ENCODE assay signal across 13 cellular contexts in the genomic region with DNA sequence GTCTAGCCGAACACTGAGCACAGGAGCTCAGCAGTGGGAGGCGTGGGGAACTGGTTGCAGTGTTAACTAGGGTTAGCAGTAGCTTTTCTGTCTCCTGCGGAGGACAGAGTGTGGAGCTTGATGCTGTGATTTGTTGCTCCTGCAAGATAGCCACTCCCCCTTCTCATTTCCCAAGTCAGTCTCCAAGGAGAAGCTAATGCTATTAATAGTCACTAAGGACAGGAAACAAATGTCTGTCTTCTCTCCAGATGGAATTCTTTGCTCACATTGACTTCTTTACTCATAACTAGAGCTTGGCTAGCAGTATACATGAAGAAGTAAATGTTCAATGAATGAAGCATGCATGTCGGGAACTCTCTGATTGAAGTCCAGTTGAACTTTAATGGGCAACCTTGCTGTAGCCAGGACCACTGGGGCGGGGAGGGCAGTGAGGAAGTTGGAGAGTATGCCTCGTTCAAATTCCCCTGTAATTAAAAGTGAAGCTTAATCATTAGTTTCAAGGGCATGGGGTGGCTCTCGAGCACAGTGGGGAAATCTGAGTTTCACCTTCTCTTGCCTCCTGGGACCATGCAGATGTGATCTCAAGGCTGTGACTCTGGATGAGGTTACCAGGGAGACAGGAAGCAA.
DNase-seq lines count a peak whose midpoint lies in the region; ATAC-seq and TF ChIP-seq lines count a peak whose summit lies in the region.
"Had no signal": no experiment of that assay in that cellular context is flagged by ENCODE, and none has a peak within 500 bp of the region (broad histone marks: within the 10 kb centered on the region; RNA-seq: fewer than 3 reads in every experiment).

No MANE protein-coding gene starts in this region.

- no peak for TF ChIP-seq POLR2A in sigmoid colon (IDR thresholded peaks at IDR 0.05)

- H3K9me3 ChIP-seq in right cardiac atrium (ENCODE audit: control insufficient read depth, low read length), result no peaks in the 10 kb centered on the region
- no peaks in the 10 kb centered on the region for H3K9me3 ChIP-seq in sigmoid colon

- peak in 1 of 4 donors; percentile 13 for TF ChIP-seq EP300 in sigmoid colon (IDR thresholded peaks at IDR 0.05)

- H3K4me3 ChIP-seq in astrocyte of the spinal cord (ENCODE audit: low read depth, low read length), result no peak overlapping the region
- H3K4me3 ChIP-seq in right cardiac atrium (ENCODE audit: low read length), result no peak overlapping the region
- no peak overlapping the region for H3K4me3 ChIP-seq in sigmoid colon
- H3K4me3 ChIP-seq: skin epidermis had no signal

- WGBS in right cardiac atrium, result 38% methylated on average over 7 of the region's 7 CpGs
- WGBS in sigmoid colon, 2 donors, result 63 to 75% methylated on average over 7 of the region's 7 CpGs

- peaks cover 7% of the 10 kb centered on the region for H3K4me1 ChIP-seq in right cardiac atrium (ENCODE audit: control insufficient read depth, insufficient read depth, low read length)
- peaks cover 0 to 37% (median 18%) of the 10 kb centered on the region in 4 donors for H3K4me1 ChIP-seq in sigmoid colon

- intact Hi-C loops in right cardiac atrium (cut with DNase I) (no loop called here), sigmoid colon (cut with DNase I) (no loop called here)

- DNase-seq in EH (ENCODE audit: low read depth) (peak; percentile 90), astrocyte of the spinal cord (ENCODE audit: low read depth, low spot score) (peak; percentile 52), right cardiac atrium (peak in 1 of 3 donors; percentile 34), sigmoid colon (peak; percentile 69), HEK293T (ENCODE audit: extremely low spot score) (no peak), NAMALWA (ENCODE audit: low spot score) (no peak)
- DNase-seq: activated B cell treated with CpG ODN at 0.5 μM for 24 hours, cerebellar nuclear complex, NCI-H226, SHP77 had no signal

- CTCF ChIA-PET in HEK293T (lab: Yijun Ruan, JAX), result interaction anchor here (0.6 to 1.8 kb wide), 2 partner anchors 11 to 257 kb away, joined by 4 to 6 read pairs; no protein-coding TSS in a partner anchor

- no peaks in the 10 kb centered on the region for H3K36me3 ChIP-seq in sigmoid colon

- peak; percentile 72 to 77 for ATAC-seq in right cardiac atrium
- no peak for ATAC-seq in HG03442 (IDR thresholded peaks at IDR 0.05; ENCODE audit: unreplicated experiment)
- ATAC-seq in HG03354 (IDR thresholded peaks at IDR 0.05; ENCODE audit: poor library complexity, severe bottlenecking, unreplicated experiment), result no peak

- in situ Hi-C loops in astrocyte of the spinal cord (cut with HindIII; ENCODE audit: low sequenced_read_pairs), result no loop called here

- H3K27ac ChIP-seq in right cardiac atrium (ENCODE audit: low read length) (no peak overlapping the region), sigmoid colon (peak overlapping the region in 2 of 4 donors; percentile 52 to 67)
- H3K27ac ChIP-seq: skin epidermis had no signal

- TF ChIP-seq CTCF in astrocyte of the spinal cord (IDR thresholded peaks at IDR 0.05; ENCODE audit: low read depth, low read length), result no peak
- TF ChIP-seq CTCF in sigmoid colon (IDR thresholded peaks at IDR 0.05), result no peak

- POLR2A ChIA-PET in HEK293T (lab: Yijun Ruan, JAX), result no interaction called here

- H3K27me3 ChIP-seq in right cardiac atrium (ENCODE audit: control insufficient read depth, insufficient read depth), result no peaks in the 10 kb centered on the region
- no peaks in the 10 kb centered on the region for H3K27me3 ChIP-seq in sigmoid colon

TF ChIP-seq in HEK293T, 16 proteins besides CTCF, POLR2A, EP300 and RAD21:
- no peak for TF ChIP-seq BHLHE40 (IDR thresholded peaks at IDR 0.05; ENCODE audit: borderline replicate concordance)
- no peak for TF ChIP-seq FOXM1 (IDR thresholded peaks at IDR 0.05; ENCODE audit: borderline replicate concordance)
- no peak for TF ChIP-seq HDGF (IDR thresholded peaks at IDR 0.05; ENCODE audit: borderline replicate concordance)
- no peak for TF ChIP-seq ELF4 (IDR thresholded peaks at IDR 0.05)
- TF ChIP-seq FOXK2 (IDR thresholded peaks at IDR 0.05), result no peak
- no peak for TF ChIP-seq L3MBTL2 (conservative IDR thresholded peaks at IDR 0.05)
- TF ChIP-seq TARDBP (IDR thresholded peaks at IDR 0.05), result no peak
- TF ChIP-seq ZNF384 (IDR thresholded peaks at IDR 0.05), result no peak

Comparison
In these comparisons a context has a peak if more than half of its experiments do, and no peak if none do; other contexts are left out.
1. DNase-seq: peak in EH (single experiment), astrocyte of the spinal cord (single experiment) and sigmoid colon (single experiment); none in HEK293T (single experiment) and NAMALWA (single experiment).
2. ATAC-seq: peak in right cardiac atrium (2 of 2); none in HG03442 (single experiment) and HG03354 (single experiment).